In genomic region chr18:50859793-50860192, GRCh38 we compare ENCODE assay signal across 20 cellular contexts. TPM values are rescaled to one million over a fixed set of nuclear protein-coding genes. Genes with fewer than 3 reads are reported as not detected.
DNase-seq lines count a peak whose midpoint lies in the region; ATAC-seq and TF ChIP-seq lines count a peak whose summit lies in the region.
"Had no signal": no experiment of that assay in that cellular context is flagged by ENCODE, and none has a peak within 500 bp of the region (broad histone marks: within the 10 kb centered on the region; RNA-seq: fewer than 3 reads in every experiment).

No MANE protein-coding gene starts in this region.

- intact Hi-C loops in CD14-positive monocyte (cut with micrococcal nuclease): no loop called here

- no peaks in the 10 kb centered on the region for H3K36me3 Mint-ChIP-seq in central memory CD8-positive, alpha-beta T cell (ENCODE audit: insufficient read depth)
- H3K36me3 Mint-ChIP-seq in neural crest cell (ENCODE audit: low read depth) (no peaks in the 10 kb centered on the region), osteocyte (ENCODE audit: unreplicated experiment) (no peaks in the 10 kb centered on the region), CD14-positive monocyte (no peaks in the 10 kb centered on the region)
- no peaks in the 10 kb centered on the region for H3K36me3 Mint-ChIP-seq in stimulated activated memory B cell treated with anti-CD40 and anti-IgM and Interleukin-4, amounts not matched to agents 10 μg/mL and 1 μg/mL and 100 μg/mL, for 72 hours
- H3K36me3 Mint-ChIP-seq in activated naive CD8-positive, alpha-beta T cell treated with anti-CD3 and anti-CD28 coated beads, Interleukin-2, amount 50 U/mL, for 24 hours (ENCODE audit: low read depth): no peaks in the 10 kb centered on the region
- H3K36me3 Mint-ChIP-seq: CD8-positive, alpha-beta memory T cell had no signal

- POLR2A ChIA-PET in HEK293 (lab: Yijun Ruan, JAX): interaction anchor here (0.6 kb wide), 1 partner anchor 9 kb away, joined by 7 read pairs; no protein-coding TSS in a partner anchor

- no peak for TF ChIP-seq CTCF in HEK293 (tag by site-specific recombination; IDR thresholded peaks at IDR 0.05)
- no peak for TF ChIP-seq CTCF in neural crest cell (conservative IDR thresholded peaks at IDR 0.05)
- TF ChIP-seq CTCF in osteocyte (IDR thresholded peaks at IDR 0.05): no peak
- TF ChIP-seq CTCF in CD14-positive monocyte (IDR thresholded peaks at IDR 0.05): no peak

- H3K9me3 Mint-ChIP-seq in central memory CD8-positive, alpha-beta T cell: no peaks in the 10 kb centered on the region
- no peaks in the 10 kb centered on the region for H3K9me3 Mint-ChIP-seq in neural crest cell
- H3K9me3 Mint-ChIP-seq in stimulated activated memory B cell treated with anti-CD40 and anti-IgM and Interleukin-4, amounts not matched to agents 10 μg/mL and 1 μg/mL and 100 μg/mL, for 72 hours: no peaks in the 10 kb centered on the region
- H3K9me3 Mint-ChIP-seq in osteocyte (ENCODE audit: unreplicated experiment): no peaks in the 10 kb centered on the region
- H3K9me3 Mint-ChIP-seq in CD14-positive monocyte: no peaks in the 10 kb centered on the region
- no peaks in the 10 kb centered on the region for H3K9me3 Mint-ChIP-seq in activated naive CD8-positive, alpha-beta T cell treated with anti-CD3 and anti-CD28 coated beads, Interleukin-2, amount 50 U/mL, for 24 hours
- H3K9me3 Mint-ChIP-seq: CD4-positive, alpha-beta T cell; GM23338; H9; HFFc6 had no signal

- CTCF ChIA-PET in HEK293 (lab: Yijun Ruan, JAX): interaction anchor here (0.7 kb wide), 1 partner anchor 41 kb away, joined by 3 read pairs; no protein-coding TSS in a partner anchor

- H3K27ac ChIP-seq in HEK293 (ENCODE audit: extremely low read depth, low read depth, low read length): no peak overlapping the region

- no peaks in the 10 kb centered on the region for H3K4me1 Mint-ChIP-seq in central memory CD8-positive, alpha-beta T cell
- H3K4me1 Mint-ChIP-seq in neural crest cell (peaks cover 18% of the 10 kb centered on the region), osteocyte (ENCODE audit: unreplicated experiment) (peaks cover 4% of the 10 kb centered on the region), CD14-positive monocyte (peaks cover 60% of the 10 kb centered on the region)
- peaks cover 16% of the 10 kb centered on the region for H3K4me1 Mint-ChIP-seq in stimulated activated memory B cell treated with anti-CD40 and anti-IgM and Interleukin-4, amounts not matched to agents 10 μg/mL and 1 μg/mL and 100 μg/mL, for 72 hours
- peaks cover 3% of the 10 kb centered on the region for H3K4me1 Mint-ChIP-seq in activated naive CD8-positive, alpha-beta T cell treated with anti-CD3 and anti-CD28 coated beads, Interleukin-2, amount 50 U/mL, for 24 hours
- H3K4me1 Mint-ChIP-seq: CD8-positive, alpha-beta memory T cell; GM23338; H9 had no signal

- H3K27me3 Mint-ChIP-seq in central memory CD8-positive, alpha-beta T cell: peaks cover 21% of the 10 kb centered on the region
- H3K27me3 Mint-ChIP-seq in neural crest cell (ENCODE audit: low read depth): no peaks in the 10 kb centered on the region
- H3K27me3 Mint-ChIP-seq in stimulated activated memory B cell treated with anti-CD40 and anti-IgM and Interleukin-4, amounts not matched to agents 10 μg/mL and 1 μg/mL and 100 μg/mL, for 72 hours: no peaks in the 10 kb centered on the region
- peaks cover 40% of the 10 kb centered on the region for H3K27me3 Mint-ChIP-seq in osteocyte (ENCODE audit: unreplicated experiment)
- peaks cover 0 to 2% (median 1%) of the 10 kb centered on the region in 3 donors for H3K27me3 Mint-ChIP-seq in CD14-positive monocyte (ENCODE audit: low read depth in 3 of 3)
- H3K27me3 Mint-ChIP-seq in activated naive CD8-positive, alpha-beta T cell treated with anti-CD3 and anti-CD28 coated beads, Interleukin-2, amount 50 U/mL, for 24 hours: peaks cover 5% of the 10 kb centered on the region
- H3K27me3 Mint-ChIP-seq: CD4-positive, alpha-beta T cell had no signal

- peaks cover 2% of the 10 kb centered on the region; the same call in 1 of the 2 replicates for H3K4me1 ChIP-seq in HEK293 (ENCODE audit: control insufficient read depth, insufficient read depth, low read length)

- DNase-seq in central memory CD8-positive, alpha-beta T cell (ENCODE audit: low spot score in 2 of 2): no peak
- DNase-seq in neural crest cell (ENCODE audit: low read depth, low spot score) (no peak), osteocyte (ENCODE audit: extremely low spot score, unreplicated experiment) (no peak), CD14-positive monocyte (ENCODE audit: low spot score) (no peak)
- DNase-seq in activated naive CD8-positive, alpha-beta T cell treated with anti-CD3 and anti-CD28 coated beads, Interleukin-2, amount 50 U/mL, for 24 hours: no peak
- DNase-seq: C1 segment of cervical spinal cord; CD4-positive, alpha-beta T cell; CD8-positive, alpha-beta memory T cell; DMS 273 treated with DMSO at 0.1 percent for 48 hours; DMS79; EL; GDM1; H9; HFFc6 had no signal

- no peak overlapping the region for H3K4me3 ChIP-seq in HEK293 (ENCODE audit: low read depth, low read length)
- H3K4me3 ChIP-seq: GM12878, GM23338 had no signal

- no peaks in the 10 kb centered on the region for H3K9me3 ChIP-seq in HEK293 (ENCODE audit: control insufficient read depth, insufficient read depth, low read depth, low read length)

- H3K27ac Mint-ChIP-seq in central memory CD8-positive, alpha-beta T cell (ENCODE audit: low read depth): peak overlapping the region; percentile 10
- H3K27ac Mint-ChIP-seq in neural crest cell (ENCODE audit: unreplicated experiment) (peak overlapping the region; percentile 10), osteocyte (ENCODE audit: unreplicated experiment) (no peak overlapping the region), CD14-positive monocyte (peak overlapping the region in 2 of 7 donors; percentile 22 to 37)
- H3K27ac Mint-ChIP-seq in stimulated activated memory B cell treated with anti-CD40 and anti-IgM and Interleukin-4, amounts not matched to agents 10 μg/mL and 1 μg/mL and 100 μg/mL, for 72 hours: peak overlapping the region; percentile 11
- H3K27ac Mint-ChIP-seq in activated naive CD8-positive, alpha-beta T cell treated with anti-CD3 and anti-CD28 coated beads, Interleukin-2, amount 50 U/mL, for 24 hours: no peak overlapping the region
- H3K27ac Mint-ChIP-seq: CD4-positive, alpha-beta T cell; CD8-positive, alpha-beta memory T cell; GM23338; HFFc6 had no signal

- H3K4me3 Mint-ChIP-seq in central memory CD8-positive, alpha-beta T cell: no peak overlapping the region
- no peak overlapping the region for H3K4me3 Mint-ChIP-seq in neural crest cell
- no peak overlapping the region for H3K4me3 Mint-ChIP-seq in stimulated activated memory B cell treated with anti-CD40 and anti-IgM and Interleukin-4, amounts not matched to agents 10 μg/mL and 1 μg/mL and 100 μg/mL, for 72 hours
- H3K4me3 Mint-ChIP-seq in osteocyte (ENCODE audit: unreplicated experiment): no peak overlapping the region
- H3K4me3 Mint-ChIP-seq in CD14-positive monocyte: no peak overlapping the region
- no peak overlapping the region for H3K4me3 Mint-ChIP-seq in activated naive CD8-positive, alpha-beta T cell treated with anti-CD3 and anti-CD28 coated beads, Interleukin-2, amount 50 U/mL, for 24 hours
- H3K4me3 Mint-ChIP-seq: CD4-positive, alpha-beta T cell; CD8-positive, alpha-beta memory T cell; GM23338; H9; HFFc6 had no signal

- no peak for ATAC-seq in central memory CD8-positive, alpha-beta T cell (replicated peaks; ENCODE audit: extremely low read depth, poor library complexity, severe bottlenecking)
- ATAC-seq in stimulated activated memory B cell treated with anti-CD40 and anti-IgM and Interleukin-4, amounts not matched to agents 10 μg/mL and 1 μg/mL and 100 μg/mL, for 72 hours: no peak
- no peak for ATAC-seq in activated naive CD8-positive, alpha-beta T cell treated with anti-CD3 and anti-CD28 coated beads, Interleukin-2, amount 50 U/mL, for 24 hours
- ATAC-seq: GM12878, GM23338, HCT116 had no signal

- no peaks in the 10 kb centered on the region for H3K36me3 ChIP-seq in HEK293 (ENCODE audit: control insufficient read depth in 2 of 2, insufficient read depth in 1 of 2, low read length in 2 of 2)

TF ChIP-seq in HEK293, 187 proteins besides CTCF, POLR2A, EP300 and RAD21:
- TF ChIP-seq ZNF366 (tag by site-specific recombination; conservative IDR thresholded peaks at IDR 0.05) (peak; percentile 32; the same call in 1 of the 2 replicates), ZNF157 (tag by site-specific recombination; IDR thresholded peaks at IDR 0.05) (no peak)

RNA-seq across cellular contexts. Expression of gene ME2, which starts 19.1 kb away (rescaled TPM):
- total RNA-seq in neural crest cell (55.8 and 60.4 TPM in 2 replicates), osteocyte (31.8 and 32.4 TPM in 2 replicates)
- 10 to 100 TPM; 71.7 to 93.8 TPM for polyA plus RNA-seq in CD14-positive monocyte

RNA-seq across cellular contexts. Expression of gene MRO, which starts 40.0 kb away (rescaled TPM):
- 0.12 and 0.23 TPM in 2 replicates for total RNA-seq in neural crest cell
- total RNA-seq in osteocyte: not detected in 2 replicates
- not detected for polyA plus RNA-seq in CD14-positive monocyte
- total RNA-seq: CD4-positive, alpha-beta T cell; GM12878; HFFc6 had no signal
- polyA plus RNA-seq: BJ; CD8-positive, alpha-beta memory T cell had no signal

Comparison
In these comparisons a context has a peak if more than half of its experiments do, and no peak if none do; other contexts are left out.
1. H3K27ac Mint-ChIP-seq: peak in central memory CD8-positive, alpha-beta T cell (single experiment), neural crest cell (single experiment) and stimulated activated memory B cell treated with anti-CD40 and anti-IgM and Interleukin-4, amounts not matched to agents 10 μg/mL and 1 μg/mL and 100 μg/mL, for 72 hours (single experiment); none in osteocyte (single experiment) and activated naive CD8-positive, alpha-beta T cell treated with anti-CD3 and anti-CD28 coated beads, Interleukin-2, amount 50 U/mL, for 24 hours (single experiment).